In genomic region chr7:48084727-48085432, GRCh38 we compare ENCODE assay signal across 8 cellular contexts. TPM values are rescaled to one million over a fixed set of nuclear protein-coding genes. Genes with fewer than 3 reads are reported as not detected.
A peak's percentile ranks its signal among the peaks of the same experiment; 100 is the strongest.
DNase-seq lines count a peak whose midpoint lies in the region; ATAC-seq and TF ChIP-seq lines count a peak whose summit lies in the region.

No MANE protein-coding gene starts in this region.

- no peaks in the 10 kb centered on the region for H3K9me3 Mint-ChIP-seq in activated CD8-positive, alpha-beta T cell treated with anti-CD3 and anti-CD28 coated beads for 36 hours
- no peaks in the 10 kb centered on the region for H3K9me3 Mint-ChIP-seq in progenitor cell of endocrine pancreas (ENCODE audit: low read depth)

- DNase-seq in GM10266 (ENCODE audit: extremely low spot score), result peak; percentile 80
- peak; percentile 15 for DNase-seq in HEK293T (ENCODE audit: extremely low spot score)
- DNase-seq in MM.1S, result peak; percentile 40
- DNase-seq in activated CD8-positive, alpha-beta T cell treated with anti-CD3 and anti-CD28 coated beads for 36 hours, result peak; percentile 93
- DNase-seq in epithelial cell of proximal tubule (ENCODE audit: low read depth), result peak; percentile 96
- no peak for DNase-seq in progenitor cell of endocrine pancreas (ENCODE audit: low spot score, unreplicated experiment)
- no peak for DNase-seq in NCI-H2171 (lab: John Stamatoyannopoulos, UW)
- no peak for DNase-seq in SK-N-DZ (ENCODE audit: low spot score)

- H3K4me1 Mint-ChIP-seq in activated CD8-positive, alpha-beta T cell treated with anti-CD3 and anti-CD28 coated beads for 36 hours (ENCODE audit: low read depth), result peaks cover 54% of the 10 kb centered on the region
- peaks cover 13% of the 10 kb centered on the region for H3K4me1 Mint-ChIP-seq in progenitor cell of endocrine pancreas (ENCODE audit: low read depth)

- no peaks in the 10 kb centered on the region for H3K27me3 Mint-ChIP-seq in activated CD8-positive, alpha-beta T cell treated with anti-CD3 and anti-CD28 coated beads for 36 hours
- peaks cover 4% of the 10 kb centered on the region for H3K27me3 Mint-ChIP-seq in progenitor cell of endocrine pancreas

- peaks cover 5% of the 10 kb centered on the region for H3K36me3 Mint-ChIP-seq in activated CD8-positive, alpha-beta T cell treated with anti-CD3 and anti-CD28 coated beads for 36 hours (ENCODE audit: low read depth)
- no peaks in the 10 kb centered on the region for H3K36me3 Mint-ChIP-seq in progenitor cell of endocrine pancreas (ENCODE audit: insufficient read depth)

- no peaks in the 10 kb centered on the region for H3K36me3 ChIP-seq in MM.1S (replicated peaks; ENCODE audit: insufficient read depth, low read length)

- ATAC-seq in activated CD8-positive, alpha-beta T cell treated with anti-CD3 and anti-CD28 coated beads for 36 hours, result peak; percentile 43

- H2AFZ ChIP-seq in MM.1S (ENCODE audit: low read length), result no peak overlapping the region

- no peak overlapping the region; the same call in 1 of the 2 replicates for H3K27ac ChIP-seq in MM.1S (ENCODE audit: low read length)

- no peak overlapping the region for H3K4me2 ChIP-seq in MM.1S (ENCODE audit: low read depth, low read length)

- H3K79me2 ChIP-seq in MM.1S (ENCODE audit: low read length), result peaks cover 2% of the 10 kb centered on the region

- CTCF ChIA-PET in HEK293T (lab: Yijun Ruan, JAX), result no interaction called here
- CTCF ChIA-PET in activated CD8-positive, alpha-beta T cell treated with anti-CD3 and anti-CD28 coated beads for 36 hours (lab: Charles Lee), result interaction anchor here (1.0 to 2.2 kb wide), 6 partner anchors 9 to 101 kb away, joined by 3 to 13 read pairs (median 4); no protein-coding TSS in a partner anchor

- POLR2A ChIA-PET in HEK293T (lab: Yijun Ruan, JAX), result interaction anchor here (0.8 to 2.2 kb wide), 2 partner anchors 10 to 107 kb away, joined by 3 to 9 read pairs; no protein-coding TSS in a partner anchor
- POLR2A ChIA-PET in activated CD8-positive, alpha-beta T cell treated with anti-CD3 and anti-CD28 coated beads for 36 hours (lab: Charles Lee), result interaction anchor here (0.8 to 1.8 kb wide), 6 partner anchors 11 to 40 kb away, joined by 3 to 7 read pairs (median 5); no protein-coding TSS in a partner anchor

- peaks cover 26% of the 10 kb centered on the region for H3K4me1 ChIP-seq in MM.1S (ENCODE audit: low read length)

- H3F3A ChIP-seq in MM.1S (ENCODE audit: insufficient read depth, low read length), result peaks cover 36% of the 10 kb centered on the region

- no peak overlapping the region for H3K9ac ChIP-seq in MM.1S (ENCODE audit: low read length)

- H3K4me3 ChIP-seq in MM.1S (ENCODE audit: low read length) (no peak overlapping the region), epithelial cell of proximal tubule (ENCODE audit: low read depth, low read length) (no peak overlapping the region)

- no peak for TF ChIP-seq CTCF in GM10266 (IDR thresholded peaks at IDR 0.05; ENCODE audit: control insufficient read depth, insufficient read depth, low read depth, missing control alignments)
- no peak for TF ChIP-seq CTCF in MM.1S (IDR thresholded peaks at IDR 0.05; ENCODE audit: low read length)
- no peak for TF ChIP-seq CTCF in activated CD8-positive, alpha-beta T cell treated with anti-CD3 and anti-CD28 coated beads for 36 hours (IDR thresholded peaks at IDR 0.05)
- no peak for TF ChIP-seq CTCF in epithelial cell of proximal tubule (conservative IDR thresholded peaks at IDR 0.05; ENCODE audit: low read depth, low read length)
- no peak for TF ChIP-seq CTCF in progenitor cell of endocrine pancreas (IDR thresholded peaks at IDR 0.05; ENCODE audit: unreplicated experiment)

- intact Hi-C loops in activated CD8-positive, alpha-beta T cell treated with anti-CD3 and anti-CD28 coated beads for 36 hours (cut with micrococcal nuclease), result loop anchor here (1.0 to 5.0 kb wide), 3 partner anchors 43 to 106 kb away; partner anchors contain the start of gene HUS1

- H3K4me3 Mint-ChIP-seq in activated CD8-positive, alpha-beta T cell treated with anti-CD3 and anti-CD28 coated beads for 36 hours, result peak overlapping the region; percentile 39
- H3K4me3 Mint-ChIP-seq in progenitor cell of endocrine pancreas (ENCODE audit: low read depth), result no peak overlapping the region

- H4K20me1 ChIP-seq in MM.1S (ENCODE audit: insufficient read depth, low read length), result no peaks in the 10 kb centered on the region

- H3K27me3 ChIP-seq in MM.1S (replicated peaks; ENCODE audit: insufficient read depth, low read length), result no peaks in the 10 kb centered on the region

- peak overlapping the region; percentile 89 for H3K27ac Mint-ChIP-seq in activated CD8-positive, alpha-beta T cell treated with anti-CD3 and anti-CD28 coated beads for 36 hours
- peak overlapping the region; percentile 5 for H3K27ac Mint-ChIP-seq in progenitor cell of endocrine pancreas

- H3K9me3 ChIP-seq in MM.1S (replicated peaks; ENCODE audit: insufficient read depth, low read length), result no peaks in the 10 kb centered on the region

- H3K9me2 ChIP-seq in MM.1S (replicated peaks; ENCODE audit: insufficient read depth, low read length), result no peaks in the 10 kb centered on the region

TF ChIP-seq in HEK293T, 16 proteins besides CTCF, POLR2A, EP300 and RAD21:
- TF ChIP-seq TARDBP (IDR thresholded peaks at IDR 0.05), result no peak
- TF ChIP-seq SUZ12 (IDR thresholded peaks at IDR 0.05), result no peak
- TF ChIP-seq ZNF384 (IDR thresholded peaks at IDR 0.05), result no peak
- no peak for TF ChIP-seq NFRKB (IDR thresholded peaks at IDR 0.05)
- no peak for TF ChIP-seq ARNT (IDR thresholded peaks at IDR 0.05)
- no peak for TF ChIP-seq HDGF (IDR thresholded peaks at IDR 0.05; ENCODE audit: borderline replicate concordance)
- no peak for TF ChIP-seq PKNOX1 (IDR thresholded peaks at IDR 0.05)
- no peak for TF ChIP-seq LEF1 (IDR thresholded peaks at IDR 0.05; ENCODE audit: borderline replicate concordance)
- no peak for TF ChIP-seq ELF4 (IDR thresholded peaks at IDR 0.05)

RNA-seq across cellular contexts. Expression of gene UPP1, which starts 4.2 kb away (rescaled TPM):
- 10 to 100 TPM; 89.6 to 93.3 TPM for total RNA-seq in activated CD8-positive, alpha-beta T cell treated with anti-CD3 and anti-CD28 coated beads for 36 hours
- 35.6 and 77.8 TPM in 2 replicates for total RNA-seq in epithelial cell of proximal tubule
- 10.6 and 15.2 TPM in 2 replicates for total RNA-seq in progenitor cell of endocrine pancreas
- 2.9 and 3.5 TPM in 2 replicates for polyA plus RNA-seq in SK-N-DZ (2014; cell fraction: cytosol; rRNA removed)
- 5.5 and 9.1 TPM in 2 replicates for polyA plus RNA-seq in SK-N-DZ (2014; cell fraction: nucleus; rRNA removed)

RNA-seq across cellular contexts. Expression of gene C7orf57, which starts 49.5 kb away (rescaled TPM):
- under 1 TPM; 0.74 to 0.83 TPM for total RNA-seq in activated CD8-positive, alpha-beta T cell treated with anti-CD3 and anti-CD28 coated beads for 36 hours
- total RNA-seq in epithelial cell of proximal tubule (0.22 TPM in 1 of 2 replicates, not detected in the other), progenitor cell of endocrine pancreas (not detected in 2 replicates)
- not detected in 2 replicates for polyA plus RNA-seq in SK-N-DZ (2014; cell fraction: cytosol; rRNA removed)
- 0.11 and 0.62 TPM in 2 replicates for polyA plus RNA-seq in SK-N-DZ (2014; cell fraction: nucleus; rRNA removed)

RNA-seq across cellular contexts. Expression of gene SUN3, which starts 56.0 kb away (rescaled TPM):
- total RNA-seq in activated CD8-positive, alpha-beta T cell treated with anti-CD3 and anti-CD28 coated beads for 36 hours, result under 1 TPM in 1 of 2 experiments, not detected in 1; 0.95 TPM
- 0.43 TPM in 1 of 2 replicates, not detected in the other for total RNA-seq in epithelial cell of proximal tubule
- not detected in 2 replicates for total RNA-seq in progenitor cell of endocrine pancreas
- polyA plus RNA-seq in SK-N-DZ (2014; cell fraction: cytosol; rRNA removed), result not detected in 2 replicates
- polyA plus RNA-seq in SK-N-DZ (2014; cell fraction: nucleus; rRNA removed), result not detected in 2 replicates

Comparison
In these comparisons a context has a peak if more than half of its experiments do, and no peak if none do; other contexts are left out.
1. DNase-seq: peak in GM10266 (single experiment), HEK293T (single experiment), MM.1S (single experiment), activated CD8-positive, alpha-beta T cell treated with anti-CD3 and anti-CD28 coated beads for 36 hours (single experiment) and epithelial cell of proximal tubule (single experiment); none in progenitor cell of endocrine pancreas (single experiment), NCI-H2171 (single experiment) and SK-N-DZ (single experiment).